Comparison of ENCODE assay signal across 1 cellular context in genomic region chr2:8432712-8433336, GRCh38.
TF ChIP-seq lines count a peak whose summit lies in the region.

No MANE protein-coding gene starts in this region.

TF ChIP-seq in HepG2, 621 proteins besides CTCF, POLR2A, EP300 and RAD21 (continued from another document):
- TF ChIP-seq, protein P1, sequence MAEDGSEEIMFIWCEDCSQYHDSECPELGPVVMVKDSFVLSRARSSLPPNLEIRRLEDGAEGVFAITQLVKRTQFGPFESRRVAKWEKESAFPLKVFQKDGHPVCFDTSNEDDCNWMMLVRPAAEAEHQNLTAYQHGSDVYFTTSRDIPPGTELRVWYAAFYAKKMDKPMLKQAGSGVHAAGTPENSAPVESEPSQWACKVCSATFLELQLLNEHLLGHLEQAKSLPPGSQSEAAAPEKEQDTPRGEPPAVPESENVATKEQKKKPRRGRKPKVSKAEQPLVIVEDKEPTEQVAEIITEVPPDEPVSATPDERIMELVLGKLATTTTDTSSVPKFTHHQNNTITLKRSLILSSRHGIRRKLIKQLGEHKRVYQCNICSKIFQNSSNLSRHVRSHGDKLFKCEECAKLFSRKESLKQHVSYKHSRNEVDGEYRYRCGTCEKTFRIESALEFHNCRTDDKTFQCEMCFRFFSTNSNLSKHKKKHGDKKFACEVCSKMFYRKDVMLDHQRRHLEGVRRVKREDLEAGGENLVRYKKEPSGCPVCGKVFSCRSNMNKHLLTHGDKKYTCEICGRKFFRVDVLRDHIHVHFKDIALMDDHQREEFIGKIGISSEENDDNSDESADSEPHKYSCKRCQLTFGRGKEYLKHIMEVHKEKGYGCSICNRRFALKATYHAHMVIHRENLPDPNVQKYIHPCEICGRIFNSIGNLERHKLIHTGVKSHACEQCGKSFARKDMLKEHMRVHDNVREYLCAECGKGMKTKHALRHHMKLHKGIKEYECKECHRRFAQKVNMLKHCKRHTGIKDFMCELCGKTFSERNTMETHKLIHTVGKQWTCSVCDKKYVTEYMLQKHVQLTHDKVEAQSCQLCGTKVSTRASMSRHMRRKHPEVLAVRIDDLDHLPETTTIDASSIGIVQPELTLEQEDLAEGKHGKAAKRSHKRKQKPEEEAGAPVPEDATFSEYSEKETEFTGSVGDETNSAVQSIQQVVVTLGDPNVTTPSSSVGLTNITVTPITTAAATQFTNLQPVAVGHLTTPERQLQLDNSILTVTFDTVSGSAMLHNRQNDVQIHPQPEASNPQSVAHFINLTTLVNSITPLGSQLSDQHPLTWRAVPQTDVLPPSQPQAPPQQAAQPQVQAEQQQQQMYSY (CRISPR knock-in tag; IDR thresholded peaks at IDR 0.05): no peak
- TF ChIP-seq GATAD2A (CRISPR knock-in tag; IDR thresholded peaks at IDR 0.05) (no peak), POLR2G (IDR thresholded peaks at IDR 0.05; ENCODE audit: low read depth, low read length) (no peak), ISL2 (CRISPR knock-in tag; IDR thresholded peaks at IDR 0.05) (no peak), ZNF225 (CRISPR knock-in tag; IDR thresholded peaks at IDR 0.05) (no peak)
TF ChIP-seq in HepG2: peak in this region for 0.
